14 cellular contexts compared by ENCODE assay signal in genomic region chr17:8621585-8621984, GRCh38. TPM values are rescaled to one million over a fixed set of nuclear protein-coding genes. Genes with fewer than 3 reads are reported as not detected.
DNase-seq lines count a peak whose midpoint lies in the region; ATAC-seq and TF ChIP-seq lines count a peak whose summit lies in the region.
"Had no signal": no experiment of that assay in that cellular context is flagged by ENCODE, and none has a peak within 500 bp of the region (broad histone marks: within the 10 kb centered on the region; RNA-seq: fewer than 3 reads in every experiment).

No MANE protein-coding gene starts in this region.

- H3K9me3 Mint-ChIP-seq in activated naive CD4-positive, alpha-beta T cell treated with anti-CD3 and anti-CD28 coated beads, Interleukin-2, amount 50 U/mL, for 72 hours, result no peaks in the 10 kb centered on the region
- H3K9me3 Mint-ChIP-seq in activated naive CD4-positive, alpha-beta T cell treated with anti-CD3 and anti-CD28 coated beads, Interleukin-2, amount 10 ng/mL, durations not matched to agents 7 days and 5 days, result no peaks in the 10 kb centered on the region
- peaks cover 8% of the 10 kb centered on the region for H3K9me3 Mint-ChIP-seq in WTC11
- H3K9me3 Mint-ChIP-seq in glutamatergic neuron (ENCODE audit: unreplicated experiment), result peaks cover 7% of the 10 kb centered on the region

- CTCF ChIA-PET in activated naive CD4-positive, alpha-beta T cell treated with anti-CD3 and anti-CD28 coated beads, Interleukin-2, amount 10 ng/mL, durations not matched to agents 7 days and 5 days (lab: Charles Lee), result no interaction called here
- CTCF ChIA-PET in WTC11 (lab: Charles Lee), result interaction anchor here (0.5 kb wide), 1 partner anchor 119 kb away, joined by 3 read pairs; no protein-coding TSS in a partner anchor

- no peaks in the 10 kb centered on the region for H3K27me3 ChIP-seq in thoracic aorta (replicated peaks; ENCODE audit: insufficient read depth)

- H3K27ac ChIP-seq in thoracic aorta, result peak overlapping the region; percentile 71 to 82

- no peak for DNase-seq in activated naive CD4-positive, alpha-beta T cell treated with anti-CD3 and anti-CD28 coated beads, Interleukin-2, amount 50 U/mL, for 72 hours (ENCODE audit: low spot score in 2 of 2)
- DNase-seq in activated naive CD4-positive, alpha-beta T cell treated with anti-CD3 and anti-CD28 coated beads, Interleukin-2, amount 10 ng/mL, durations not matched to agents 7 days and 5 days, result no peak
- no peak for DNase-seq in WTC11 (ENCODE audit: low spot score)
- no peak for DNase-seq in glutamatergic neuron
- DNase-seq in thoracic aorta (ENCODE audit: low spot score), result no peak
- DNase-seq in NCI-H146 (lab: John Stamatoyannopoulos, UW), result no peak
- DNase-seq: activated CD4-positive, alpha-beta T cell treated with anti-CD3 and anti-CD28 coated beads, Interleukin-2, amount 50 U/mL, for 48 hours; effector memory CD4-positive, alpha-beta T cell; mammary epithelial cell; NK-92 treated with Interleukin-12 subunit alpha and Interleukin-12 subunit beta, amount 100 ng/mL, for 24 hours; retina had no signal

- H3K4me3 ChIP-seq in thoracic aorta, result peak overlapping the region; percentile 93

- POLR2A ChIA-PET in WTC11 (lab: Charles Lee), result no interaction called here

- peak; percentile 61 to 96 for ATAC-seq in activated naive CD4-positive, alpha-beta T cell treated with anti-CD3 and anti-CD28 coated beads, Interleukin-2, amount 50 U/mL, for 72 hours
- ATAC-seq in WTC11 (no peak), thoracic aorta (ENCODE audit: insufficient number of reproducible peaks, low FRiP score, low read depth) (no peak), GM18502 (IDR thresholded peaks at IDR 0.05; ENCODE audit: poor library complexity, unreplicated experiment) (no peak), HG03175 (IDR thresholded peaks at IDR 0.05; ENCODE audit: unreplicated experiment) (no peak)

- peaks cover 18% of the 10 kb centered on the region for H3K36me3 ChIP-seq in thoracic aorta

- H3K4me3 Mint-ChIP-seq in activated naive CD4-positive, alpha-beta T cell treated with anti-CD3 and anti-CD28 coated beads, Interleukin-2, amount 10 ng/mL, durations not matched to agents 7 days and 5 days, result no peak overlapping the region
- H3K4me3 Mint-ChIP-seq in WTC11 (no peak overlapping the region), glutamatergic neuron (ENCODE audit: unreplicated experiment) (peak overlapping the region; percentile 12)
- H3K4me3 Mint-ChIP-seq: activated naive CD8-positive, alpha-beta T cell had no signal

- no peaks in the 10 kb centered on the region for H3K9me3 ChIP-seq in thoracic aorta

- no peaks in the 10 kb centered on the region for H3K4me1 Mint-ChIP-seq in activated naive CD4-positive, alpha-beta T cell treated with anti-CD3 and anti-CD28 coated beads, Interleukin-2, amount 10 ng/mL, durations not matched to agents 7 days and 5 days
- H3K4me1 Mint-ChIP-seq in WTC11 (peaks cover 30% of the 10 kb centered on the region), glutamatergic neuron (ENCODE audit: low read depth, unreplicated experiment) (peaks cover 11% of the 10 kb centered on the region)

- H3K4me1 ChIP-seq in thoracic aorta (ENCODE audit: control insufficient read depth in 1 of 2, low read depth in 2 of 2), result peaks cover 31 to 92% of the 10 kb centered on the region in 2 donors

- peak overlapping the region in 1 of 2 donors; percentile 28 for H3K27ac Mint-ChIP-seq in activated naive CD4-positive, alpha-beta T cell treated with anti-CD3 and anti-CD28 coated beads, Interleukin-2, amount 50 U/mL, for 72 hours
- H3K27ac Mint-ChIP-seq in activated naive CD4-positive, alpha-beta T cell treated with anti-CD3 and anti-CD28 coated beads, Interleukin-2, amount 10 ng/mL, durations not matched to agents 7 days and 5 days, result no peak overlapping the region
- H3K27ac Mint-ChIP-seq in WTC11, result peak overlapping the region; percentile 78
- no peak overlapping the region for H3K27ac Mint-ChIP-seq in glutamatergic neuron (ENCODE audit: unreplicated experiment)
- H3K27ac Mint-ChIP-seq: activated naive CD8-positive, alpha-beta T cell had no signal

- TF ChIP-seq CTCF in WTC11 (IDR thresholded peaks at IDR 0.05) (no peak), glutamatergic neuron (IDR thresholded peaks at IDR 0.05; ENCODE audit: partially characterized antibody, unreplicated experiment) (no peak), thoracic aorta (IDR thresholded peaks at IDR 0.05) (no peak)

- H3K36me3 Mint-ChIP-seq in activated naive CD4-positive, alpha-beta T cell treated with anti-CD3 and anti-CD28 coated beads, Interleukin-2, amount 50 U/mL, for 72 hours, result peaks cover 0 to 16% of the 10 kb centered on the region in 2 donors
- peaks cover 4% of the 10 kb centered on the region for H3K36me3 Mint-ChIP-seq in activated naive CD4-positive, alpha-beta T cell treated with anti-CD3 and anti-CD28 coated beads, Interleukin-2, amount 10 ng/mL, durations not matched to agents 7 days and 5 days
- H3K36me3 Mint-ChIP-seq in WTC11, result peaks cover 50% of the 10 kb centered on the region
- H3K36me3 Mint-ChIP-seq in glutamatergic neuron (ENCODE audit: unreplicated experiment), result peaks cover 22% of the 10 kb centered on the region

- peaks cover 20% of the 10 kb centered on the region for H3K27me3 Mint-ChIP-seq in activated naive CD4-positive, alpha-beta T cell treated with anti-CD3 and anti-CD28 coated beads, Interleukin-2, amount 10 ng/mL, durations not matched to agents 7 days and 5 days
- H3K27me3 Mint-ChIP-seq in WTC11 (ENCODE audit: low read depth), result no peaks in the 10 kb centered on the region
- peaks cover 4% of the 10 kb centered on the region for H3K27me3 Mint-ChIP-seq in glutamatergic neuron (ENCODE audit: unreplicated experiment)

TF ChIP-seq in WTC11, 78 proteins besides CTCF, POLR2A, EP300 and RAD21:
- TF ChIP-seq ZNF121 (CRISPR knock-in tag; IDR thresholded peaks at IDR 0.05), result no peak
- TF ChIP-seq GABPB1 (CRISPR knock-in tag; IDR thresholded peaks at IDR 0.05), result no peak
- TF ChIP-seq ZNF423 (CRISPR knock-in tag; IDR thresholded peaks at IDR 0.05), result no peak
- no peak for TF ChIP-seq EMX1 (CRISPR knock-in tag; IDR thresholded peaks at IDR 0.05)
- no peak for TF ChIP-seq NR2C2 (CRISPR knock-in tag; IDR thresholded peaks at IDR 0.05)
- TF ChIP-seq TCF7 (CRISPR knock-in tag; IDR thresholded peaks at IDR 0.05; ENCODE audit: low read depth), result no peak
- no peak for TF ChIP-seq ZNF232 (CRISPR knock-in tag; IDR thresholded peaks at IDR 0.05)
- no peak for TF ChIP-seq PREB (CRISPR knock-in tag; IDR thresholded peaks at IDR 0.05; ENCODE audit: borderline replicate concordance)
- no peak for TF ChIP-seq AR (CRISPR knock-in tag; IDR thresholded peaks at IDR 0.05)
- no peak for TF ChIP-seq JUN (CRISPR knock-in tag; IDR thresholded peaks at IDR 0.05)
TF ChIP-seq in WTC11: peak in this region for 0.

RNA-seq across cellular contexts. Expression of gene MYH10, which starts 8.9 kb away (rescaled TPM):
- 10 to 100 TPM; 23.7 to 33.5 TPM for total RNA-seq in activated naive CD4-positive, alpha-beta T cell treated with anti-CD3 and anti-CD28 coated beads, Interleukin-2, amount 50 U/mL, for 72 hours
- total RNA-seq in WTC11 (2021) (226 to 236 TPM (median 231 TPM) in 3 replicates), glutamatergic neuron (ENCODE audit: unreplicated experiment) (218 TPM), thoracic aorta (1,000 to 10,000 TPM; 1,436 to 1,719 TPM)

Comparison
In these comparisons a context has a peak if more than half of its experiments do, and no peak if none do; other contexts are left out.
1. ATAC-seq: peak in activated naive CD4-positive, alpha-beta T cell treated with anti-CD3 and anti-CD28 coated beads, Interleukin-2, amount 50 U/mL, for 72 hours (2 of 2); none in WTC11 (single experiment), thoracic aorta (single experiment), GM18502 (single experiment) and HG03175 (single experiment).